In the genomic region with DNA sequence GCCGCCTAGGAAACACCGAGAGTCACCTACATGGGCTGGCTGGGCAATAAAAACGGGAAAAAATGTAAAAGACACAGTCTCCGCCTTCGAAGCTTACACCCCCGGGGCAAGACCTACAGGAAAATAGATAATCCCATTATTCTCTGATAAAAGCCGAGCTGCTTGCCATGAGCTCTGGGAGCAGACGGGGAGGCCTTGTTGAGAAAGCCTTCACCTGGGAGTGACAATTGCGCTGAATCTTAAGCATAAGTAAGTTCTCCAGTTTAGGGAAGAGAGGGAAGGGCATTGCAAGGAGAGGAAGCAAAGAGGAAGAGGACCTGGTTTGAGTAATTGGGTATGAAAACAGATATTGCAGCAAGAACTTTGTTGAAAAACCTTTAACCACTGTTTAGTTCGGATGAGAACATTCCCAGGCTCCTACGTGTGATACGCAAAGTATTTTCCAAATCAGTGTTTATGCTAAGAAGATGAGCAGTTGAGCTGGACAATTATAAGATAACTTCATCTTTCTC, we compare ENCODE assay signal across 9 cellular contexts. TPM values are rescaled to one million over a fixed set of nuclear protein-coding genes. Genes with fewer than 3 reads are reported as not detected.
A peak's percentile ranks its signal among the peaks of the same experiment; 100 is the strongest.
DNase-seq lines count a peak whose midpoint lies in the region; ATAC-seq and TF ChIP-seq lines count a peak whose summit lies in the region.
"Had no signal": no experiment of that assay in that cellular context is flagged by ENCODE, and none has a peak within 500 bp of the region (broad histone marks: within the 10 kb centered on the region; RNA-seq: fewer than 3 reads in every experiment).

No MANE protein-coding gene starts in this region.

- peak overlapping the region; percentile 87 to 91 (median 88) for H3K4me3 ChIP-seq in breast epithelium
- H3K4me3 ChIP-seq in muscle layer of duodenum (ENCODE audit: low read depth in 1 of 2, low read length in 2 of 2): peak overlapping the region; percentile 89 to 94

- H3K27ac ChIP-seq in breast epithelium (peak overlapping the region; percentile 93 to 94), muscle layer of duodenum (ENCODE audit: low read length) (peak overlapping the region; percentile 80)

- H3K36me3 ChIP-seq in breast epithelium (no peaks in the 10 kb centered on the region), muscle layer of duodenum (ENCODE audit: control insufficient read depth in 1 of 2, insufficient read depth in 2 of 2, low read length in 2 of 2) (no peaks in the 10 kb centered on the region)

- peaks cover 0 to 5% of the 10 kb centered on the region in 2 donors for H3K4me1 ChIP-seq in breast epithelium
- H3K4me1 ChIP-seq in muscle layer of duodenum (ENCODE audit: control insufficient read depth in 1 of 2, insufficient read depth in 2 of 2, low read length in 2 of 2): peaks cover 7 to 19% of the 10 kb centered on the region in 2 donors

- intact Hi-C loops in breast epithelium (cut with DNase I; ENCODE audit: low total_unique reads): loop anchor here (5.0 kb wide), 1 partner anchor 1167 kb away; no protein-coding TSS in a partner anchor

- H3K27me3 ChIP-seq in breast epithelium: no peaks in the 10 kb centered on the region
- no peaks in the 10 kb centered on the region for H3K27me3 ChIP-seq in muscle layer of duodenum (ENCODE audit: low read depth, low read length)

- H3K9me3 ChIP-seq in breast epithelium: no peaks in the 10 kb centered on the region
- H3K9me3 ChIP-seq in muscle layer of duodenum (ENCODE audit: control insufficient read depth in 1 of 2, low read length in 2 of 2): no peaks in the 10 kb centered on the region

- DNase-seq in CD1c-positive myeloid dendritic cell (ENCODE audit: extremely low spot score): peak; percentile 32
- DNase-seq in HuH-7 (ENCODE audit: low spot score): peak; percentile 9
- DNase-seq in breast epithelium (ENCODE audit: low spot score in 2 of 2): no peak
- no peak for DNase-seq in retina
- DNase-seq in activated gamma-delta T cell (lab: John Stamatoyannopoulos, UW): no peak
- no peak for DNase-seq in NCI-H2171 (lab: John Stamatoyannopoulos, UW)

- no peak for TF ChIP-seq CTCF in breast epithelium (IDR thresholded peaks at IDR 0.05)

- TF ChIP-seq POLR2A in breast epithelium (IDR thresholded peaks at IDR 0.05): no peak

- ATAC-seq in GM18909 (IDR thresholded peaks at IDR 0.05; ENCODE audit: poor library complexity, unreplicated experiment): no peak

RNA-seq across cellular contexts. Expression of gene BTBD10, which starts 0.8 kb away (rescaled TPM):
- total RNA-seq in breast epithelium: 10 to 100 TPM; 29.3 to 40.4 (median 32.1) TPM

RNA-seq across cellular contexts. Expression of gene PTH, which starts 32.0 kb away (rescaled TPM):
- total RNA-seq in breast epithelium: not detected
- total RNA-seq: NCI-H460 had no signal

Comparison
In these comparisons a context has a peak if more than half of its experiments do, and no peak if none do; other contexts are left out.
1. DNase-seq: peak in CD1c-positive myeloid dendritic cell (single experiment) and HuH-7 (single experiment); none in breast epithelium (0 of 2), retina (single experiment), activated gamma-delta T cell (single experiment) and NCI-H2171 (single experiment).